ENCODE assay signal across 1 cellular context in genomic region chr19:2782936-2783780, GRCh38.
TF ChIP-seq lines count a peak whose summit lies in the region.

Gene SGTA, minus strand, starts transcription at chr19:2783273. Its CDS starts 14,205 bp downstream, at chr19:2769068.

TF ChIP-seq in HepG2, 621 proteins besides CTCF, POLR2A, EP300 and RAD21 (continued from another document and continues in another):
- TF ChIP-seq ZNF609 (CRISPR knock-in tag; IDR thresholded peaks at IDR 0.05; ENCODE audit: borderline replicate concordance) (peak; percentile 75; the same call in 1 of the 2 replicates), PAXIP1 (CRISPR knock-in tag; conservative IDR thresholded peaks at IDR 0.05) (peak; percentile 70), ZNF543 (CRISPR knock-in tag; IDR thresholded peaks at IDR 0.05) (peak; percentile 94), AFF4 (CRISPR knock-in tag; IDR thresholded peaks at IDR 0.05) (0 out of 2 replicates have a peak, but pooled peaks have one; percentile 38), MLX (CRISPR knock-in tag; IDR thresholded peaks at IDR 0.05) (peak; percentile 82), NCOA1 (CRISPR knock-in tag; IDR thresholded peaks at IDR 0.05) (no peak), SALL1 (CRISPR knock-in tag; IDR thresholded peaks at IDR 0.05) (peak; percentile 97), ZNF800 (CRISPR knock-in tag; IDR thresholded peaks at IDR 0.05) (peak; percentile 94; the same call in 1 of the 2 replicates), FOXP1 (IDR thresholded peaks at IDR 0.05) (no peak), FOXP1 (CRISPR knock-in tag; IDR thresholded peaks at IDR 0.05) (no peak), ZNF17 (CRISPR knock-in tag; IDR thresholded peaks at IDR 0.05) (peak; percentile 4; the same call in 1 of the 2 replicates), KLF6 (CRISPR knock-in tag; IDR thresholded peaks at IDR 0.05) (peak; percentile 93), CEBPG (CRISPR knock-in tag; IDR thresholded peaks at IDR 0.05) (peak; percentile 90), ATF1 (CRISPR knock-in tag; IDR thresholded peaks at IDR 0.05) (peak; percentile 91), ATRX (CRISPR knock-in tag; IDR thresholded peaks at IDR 0.05; ENCODE audit: borderline replicate concordance) (no peak), ELK4 (CRISPR knock-in tag; IDR thresholded peaks at IDR 0.05; ENCODE audit: borderline replicate concordance) (no peak), ZHX1 (CRISPR knock-in tag; IDR thresholded peaks at IDR 0.05; ENCODE audit: low read depth) (peak; percentile 96), ZFX (CRISPR knock-in tag; IDR thresholded peaks at IDR 0.05; ENCODE audit: low read depth) (peak; percentile 82), TBX3 (IDR thresholded peaks at IDR 0.05; ENCODE audit: borderline replicate concordance) (0 out of 2 replicates have a peak, but pooled peaks have one; percentile 24), CREB3 (CRISPR knock-in tag; IDR thresholded peaks at IDR 0.05) (peak; percentile 97), THAP9 (CRISPR knock-in tag; IDR thresholded peaks at IDR 0.05; ENCODE audit: borderline replicate concordance) (peak; percentile 96), ZNF264 (CRISPR knock-in tag; IDR thresholded peaks at IDR 0.05) (peak; percentile 94), ZNF83 (CRISPR knock-in tag; IDR thresholded peaks at IDR 0.05; ENCODE audit: borderline replicate concordance) (no peak), NKX3-1 (CRISPR knock-in tag; IDR thresholded peaks at IDR 0.05) (peak; percentile 98), HMGXB4 (CRISPR knock-in tag; IDR thresholded peaks at IDR 0.05; ENCODE audit: borderline replicate concordance in 1 of 2, low read depth in 1 of 2) (peak; percentile 47 to 78; a peak in 2 of 4 replicates)
